In the genomic region with DNA sequence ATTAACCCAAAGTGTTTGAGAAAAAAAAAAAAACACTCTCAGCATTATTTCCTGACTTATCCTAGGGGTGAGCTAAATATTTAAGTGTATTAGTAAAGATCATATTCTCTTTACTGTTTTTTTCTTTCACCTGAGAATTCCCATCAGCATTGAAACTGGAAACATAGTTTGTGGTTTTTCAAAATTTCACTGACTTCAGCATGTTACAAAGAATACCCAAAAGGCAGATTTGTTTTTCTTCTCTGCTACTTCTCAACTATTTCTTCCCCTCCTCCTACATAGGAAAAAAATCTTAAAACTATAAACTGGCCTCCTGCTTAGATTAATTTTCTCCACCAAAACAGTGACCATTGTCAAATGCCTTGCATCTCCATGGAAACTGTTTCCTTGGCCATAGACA, we compare ENCODE assay signal across 22 cellular contexts.
"Had no signal": no experiment of that assay in that cellular context is flagged by ENCODE, and none has a peak within 500 bp of the region (broad histone marks: within the 10 kb centered on the region; RNA-seq: fewer than 3 reads in every experiment).

No MANE protein-coding gene starts in this region.

- ATAC-seq: activated CD4-positive, alpha-beta T cell treated with anti-CD3 and anti-CD28 coated beads for 36 hours; activated CD8-positive, alpha-beta memory T cell treated with anti-CD3 and anti-CD28 coated beads, Interleukin-2, amount 10 ng/mL, durations not matched to agents 7 days and 5 days; activated CD8-positive, alpha-beta T cell treated with anti-CD3 and anti-CD28 coated beads, Interleukin-2, amount 10 ng/mL, durations not matched to agents 7 days and 5 days; activated T-cell treated with anti-CD3 and anti-CD28 coated beads, Interleukin-2, amount 50 U/mL, for 72 hours; gastrocnemius medialis; left cardiac atrium; left ventricle myocardium superior; right cardiac atrium had no signal

- H3K27me3 ChIP-seq: gastrocnemius medialis had no signal

- H3K4me3 Mint-ChIP-seq: activated CD4-positive, alpha-beta T cell treated with anti-CD3 and anti-CD28 coated beads for 36 hours; activated CD8-positive, alpha-beta memory T cell treated with anti-CD3 and anti-CD28 coated beads, Interleukin-2, amount 10 ng/mL, durations not matched to agents 7 days and 5 days; activated CD8-positive, alpha-beta T cell treated with anti-CD3 and anti-CD28 coated beads, Interleukin-2, amount 10 ng/mL, durations not matched to agents 7 days and 5 days; activated naive CD8-positive, alpha-beta T cell; activated T-cell treated with anti-CD3 and anti-CD28 coated beads, Interleukin-2, amount 50 U/mL, for 72 hours; nephron had no signal

- H3K9me3 Mint-ChIP-seq: activated T-cell treated with anti-CD3 and anti-CD28 coated beads, Interleukin-2, amount 50 U/mL, for 72 hours; nephron had no signal

- H3K36me3 ChIP-seq: gastrocnemius medialis, thoracic aorta had no signal

- H3K4me3 ChIP-seq: gastrocnemius medialis, thoracic aorta had no signal

- H3K4me1 Mint-ChIP-seq: activated CD4-positive, alpha-beta T cell treated with anti-CD3 and anti-CD28 coated beads for 36 hours; activated CD8-positive, alpha-beta memory T cell treated with anti-CD3 and anti-CD28 coated beads, Interleukin-2, amount 10 ng/mL, durations not matched to agents 7 days and 5 days had no signal

- DNase-seq: activated CD4-positive, alpha-beta T cell treated with anti-CD3 and anti-CD28 coated beads for 36 hours; activated CD4-positive, CD25-positive, alpha-beta regulatory T cell; activated CD8-positive, alpha-beta memory T cell treated with anti-CD3 and anti-CD28 coated beads, Interleukin-2, amount 10 ng/mL, durations not matched to agents 7 days and 5 days; activated CD8-positive, alpha-beta T cell treated with anti-CD3 and anti-CD28 coated beads, Interleukin-2, amount 10 ng/mL, durations not matched to agents 7 days and 5 days; activated effector memory CD4-positive, alpha-beta T cell treated with Interleukin-2 at 50 U/mL for 16 hours; activated naive CD4-positive, alpha-beta T cell treated with Interleukin-2 at 50 U/mL for 16 hours; activated T-cell treated with anti-CD3 and anti-CD28 coated beads, Interleukin-2, amount 50 U/mL, for 72 hours; anterior cingulate cortex; dermis blood vessel endothelial cell; effector CD8-positive, alpha-beta T cell; gastrocnemius medialis; hippocampal formation; left cardiac atrium; left ventricle myocardium superior; posterior cingulate gyrus; right cardiac atrium; stimulated activated CD4-positive, alpha-beta T cell treated with anti-CD3 and anti-CD28 coated beads, Interleukin-2, amount 100 ng/mL, for 48 hours; stimulated activated naive CD4-positive, alpha-beta T cell treated with Interleukin-2 at 50 U/mL for 16 hours; trophoblast cell had no signal

- H3K9me3 ChIP-seq: gastrocnemius medialis, thoracic aorta had no signal

- H3K27ac Mint-ChIP-seq: activated CD4-positive, alpha-beta T cell treated with anti-CD3 and anti-CD28 coated beads for 36 hours; activated CD8-positive, alpha-beta memory T cell treated with anti-CD3 and anti-CD28 coated beads, Interleukin-2, amount 10 ng/mL, durations not matched to agents 7 days and 5 days; activated CD8-positive, alpha-beta T cell treated with anti-CD3 and anti-CD28 coated beads, Interleukin-2, amount 10 ng/mL, durations not matched to agents 7 days and 5 days; activated naive CD8-positive, alpha-beta T cell; activated T-cell treated with anti-CD3 and anti-CD28 coated beads, Interleukin-2, amount 50 U/mL, for 72 hours; nephron had no signal

- H3K36me3 Mint-ChIP-seq: activated CD8-positive, alpha-beta memory T cell treated with anti-CD3 and anti-CD28 coated beads, Interleukin-2, amount 10 ng/mL, durations not matched to agents 7 days and 5 days; activated naive CD8-positive, alpha-beta T cell had no signal

- H3K27ac ChIP-seq: gastrocnemius medialis, thoracic aorta had no signal

- H3K27me3 Mint-ChIP-seq: activated CD4-positive, alpha-beta T cell treated with anti-CD3 and anti-CD28 coated beads for 36 hours; activated naive CD8-positive, alpha-beta T cell had no signal

- H3K4me1 ChIP-seq: gastrocnemius medialis had no signal
